ENCODE assay signal across 8 cellular contexts in the genomic region with DNA sequence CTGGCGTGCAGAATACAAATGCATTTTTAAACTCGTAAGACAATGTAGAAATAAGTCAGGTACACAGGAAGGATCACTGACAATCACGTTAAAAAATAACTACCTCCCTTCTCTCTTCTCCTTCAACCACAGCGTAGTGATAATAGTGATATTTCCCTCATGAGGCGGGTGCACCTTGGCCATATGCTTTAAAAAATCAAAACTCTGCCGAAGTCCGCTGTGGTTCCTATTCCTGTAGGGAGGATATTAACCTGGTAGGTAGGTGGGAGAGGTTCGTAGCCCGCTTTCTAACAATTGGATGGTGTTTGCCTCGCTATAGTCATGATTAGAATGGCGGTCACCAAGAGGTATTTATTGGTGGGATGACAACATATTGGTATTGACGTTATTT. TPM values are rescaled to one million over a fixed set of nuclear protein-coding genes. Genes with fewer than 3 reads are reported as not detected.
A peak's percentile ranks its signal among the peaks of the same experiment; 100 is the strongest.
DNase-seq lines count a peak whose midpoint lies in the region; ATAC-seq, FAIRE-seq and TF ChIP-seq lines count a peak whose summit lies in the region.
"Had no signal": no experiment of that assay in that cellular context is flagged by ENCODE, and none has a peak within 500 bp of the region (broad histone marks: within the 10 kb centered on the region; RNA-seq: fewer than 3 reads in every experiment).

No MANE protein-coding gene starts in this region.

- no peaks in the 10 kb centered on the region for H3K9me3 ChIP-seq in iPS-18c (ENCODE audit: control insufficient read depth, insufficient read depth, low read length)
- H3K9me3 ChIP-seq in spleen = no peaks in the 10 kb centered on the region

- intact Hi-C loops in spleen (cut with DNase I; ENCODE audit: low total_unique reads) = no loop called here

- TF ChIP-seq CTCF in HFFc6 (IDR thresholded peaks at IDR 0.05) (no peak), spleen (IDR thresholded peaks at IDR 0.05 in 8 of 11, conservative IDR thresholded peaks at IDR 0.05 in 3 of 11) (no peak)

- H3K27ac ChIP-seq in spleen = no peak overlapping the region
- H3K27ac ChIP-seq: SK-N-MC had no signal

- CTCF ChIA-PET in activated CD4-positive, alpha-beta memory T cell treated with anti-CD3 and anti-CD28 coated beads, Interleukin-2, amount 10 ng/mL, durations not matched to agents 7 days and 5 days (lab: Charles Lee) = interaction anchor here (1.1 kb wide), 1 partner anchor 35 kb away, joined by 4 read pairs; no protein-coding TSS in a partner anchor

- no peak for FAIRE-seq in HTR-8/SVneo (lab: Jason Lieb, UNC)

- no peaks in the 10 kb centered on the region for H3K9me3 Mint-ChIP-seq in HFFc6
- H3K9me3 Mint-ChIP-seq in activated CD4-positive, alpha-beta memory T cell treated with anti-CD3 and anti-CD28 coated beads, Interleukin-2, amount 10 ng/mL, durations not matched to agents 7 days and 5 days = peaks cover 3% of the 10 kb centered on the region

- H3K4me1 Mint-ChIP-seq in HFFc6 (ENCODE audit: low read depth) = peaks cover 58% of the 10 kb centered on the region
- peaks cover 48% of the 10 kb centered on the region for H3K4me1 Mint-ChIP-seq in activated CD4-positive, alpha-beta memory T cell treated with anti-CD3 and anti-CD28 coated beads, Interleukin-2, amount 10 ng/mL, durations not matched to agents 7 days and 5 days

- no peak for TF ChIP-seq POLR2A in spleen (IDR thresholded peaks at IDR 0.05)

- no peaks in the 10 kb centered on the region for H3K36me3 Mint-ChIP-seq in HFFc6 (ENCODE audit: low read depth)
- no peaks in the 10 kb centered on the region for H3K36me3 Mint-ChIP-seq in activated CD4-positive, alpha-beta memory T cell treated with anti-CD3 and anti-CD28 coated beads, Interleukin-2, amount 10 ng/mL, durations not matched to agents 7 days and 5 days (ENCODE audit: low read depth)

- peak overlapping the region; percentile 62 for H3K27ac Mint-ChIP-seq in HFFc6
- H3K27ac Mint-ChIP-seq in activated CD4-positive, alpha-beta memory T cell treated with anti-CD3 and anti-CD28 coated beads, Interleukin-2, amount 10 ng/mL, durations not matched to agents 7 days and 5 days = peak overlapping the region; percentile 77

- DNase-seq in HFFc6 = no peak
- no peak for DNase-seq in activated CD4-positive, alpha-beta memory T cell treated with anti-CD3 and anti-CD28 coated beads, Interleukin-2, amount 10 ng/mL, durations not matched to agents 7 days and 5 days
- no peak for DNase-seq in spleen
- DNase-seq in superior temporal gyrus (ENCODE audit: extremely low spot score) = no peak
- no peak for DNase-seq in HTR-8/SVneo (ENCODE audit: insufficient read length, low spot score)

- POLR2A ChIA-PET in activated CD4-positive, alpha-beta memory T cell treated with anti-CD3 and anti-CD28 coated beads, Interleukin-2, amount 10 ng/mL, durations not matched to agents 7 days and 5 days (lab: Charles Lee) = interaction anchor here (0.7 kb wide), 1 partner anchor 113 kb away, joined by 3 read pairs; no protein-coding TSS in a partner anchor

- 20 to 36% (median 29%) methylated on average over 12 of the region's 12 CpGs for WGBS in spleen, 5 donors

- peaks cover 0 to 53% (median 14%) of the 10 kb centered on the region in 7 donors for H3K27me3 ChIP-seq in spleen (replicated peaks in 1 of 7)

- H3K4me3 Mint-ChIP-seq in HFFc6 = peak overlapping the region; percentile 95
- peak overlapping the region; percentile 85 for H3K4me3 Mint-ChIP-seq in activated CD4-positive, alpha-beta memory T cell treated with anti-CD3 and anti-CD28 coated beads, Interleukin-2, amount 10 ng/mL, durations not matched to agents 7 days and 5 days

- no peak for ATAC-seq in GM21447 (IDR thresholded peaks at IDR 0.05; ENCODE audit: unreplicated experiment)

- H3K4me3 ChIP-seq in iPS-18c (ENCODE audit: insufficient read depth, low read depth, low read length) (peak overlapping the region; percentile 38), spleen (peak overlapping the region; percentile 18 to 67 (median 35))
- H3K4me3 ChIP-seq: SK-N-MC had no signal

- H3K27me3 Mint-ChIP-seq in HFFc6 (ENCODE audit: insufficient read depth) = no peaks in the 10 kb centered on the region; the same call in 1 of the 2 replicates
- peaks cover 36% of the 10 kb centered on the region for H3K27me3 Mint-ChIP-seq in activated CD4-positive, alpha-beta memory T cell treated with anti-CD3 and anti-CD28 coated beads, Interleukin-2, amount 10 ng/mL, durations not matched to agents 7 days and 5 days

- no peaks in the 10 kb centered on the region for H3K36me3 ChIP-seq in spleen

- H3K4me1 ChIP-seq in spleen = peaks cover 0 to 13% (median 12%) of the 10 kb centered on the region in 6 donors

RNA-seq across cellular contexts. Expression of gene GREM2, which starts 0.7 kb away (rescaled TPM):
- 10 to 100 TPM in 4 of 6 experiments, 1 to 10 TPM in 2; 4.9 to 15.3 (median 14.3) TPM for total RNA-seq in HFFc6 (2021; fragmentation: NEBNext Ultra II Directional; extraction: Animal tissue kit (Norgen Biotek cat#: 25700))
- total RNA-seq in activated CD4-positive, alpha-beta memory T cell treated with anti-CD3 and anti-CD28 coated beads, Interleukin-2, amount 10 ng/mL, durations not matched to agents 7 days and 5 days = 1 to 10 TPM; 1.4 to 1.6 TPM
- total RNA-seq in spleen = 1 to 10 TPM in 2 of 7 donors, under 1 TPM in 5; 0.34 to 1.5 (median 0.85) TPM
- under 1 TPM; 0.22 to 0.46 (median 0.45) TPM for polyA plus RNA-seq in spleen
